Comparison of ENCODE assay signal across 8 cellular contexts in genomic region chr5:128084228-128085167, GRCh38. TPM values are rescaled to one million over a fixed set of nuclear protein-coding genes. Genes with fewer than 3 reads are reported as not detected.
DNase-seq lines count a peak whose midpoint lies in the region; ATAC-seq, FAIRE-seq and TF ChIP-seq lines count a peak whose summit lies in the region.

No MANE protein-coding gene starts in this region.

- no peak for FAIRE-seq in HepG2 (lab: Jason Lieb, UNC)

- H3K36me3 ChIP-seq in DOHH2 (ENCODE audit: control insufficient read depth, low read length) = peaks cover 50% of the 10 kb centered on the region
- H3K36me3 ChIP-seq in KOPT-K1 (ENCODE audit: insufficient read depth, low read length) = peaks cover 5% of the 10 kb centered on the region; the same call in 1 of the 2 replicates
- no peaks in the 10 kb centered on the region for H3K36me3 ChIP-seq in colonic mucosa
- no peaks in the 10 kb centered on the region for H3K36me3 ChIP-seq in HepG2 (replicated peaks in 1 of 2; ENCODE audit: control insufficient read depth in 1 of 2, insufficient read depth in 2 of 2, low read length in 2 of 2)

- H3K9me3 ChIP-seq in DOHH2 (ENCODE audit: control insufficient read depth, insufficient read depth, low read length) = no peaks in the 10 kb centered on the region
- H3K9me3 ChIP-seq in KOPT-K1 (ENCODE audit: insufficient read depth, low read length, poor library complexity, severe bottlenecking) = no peaks in the 10 kb centered on the region
- no peaks in the 10 kb centered on the region for H3K9me3 ChIP-seq in colonic mucosa
- H3K9me3 ChIP-seq in HepG2 (ENCODE audit: low read length) = no peaks in the 10 kb centered on the region

- H3K27ac ChIP-seq in DOHH2 (ENCODE audit: low read depth, low read length) (no peak overlapping the region), KOPT-K1 (ENCODE audit: low read depth, low read length, poor library complexity, severe bottlenecking) (peak overlapping the region; percentile 93), colonic mucosa (peak overlapping the region; percentile 98), HepG2 (ENCODE audit: extremely low read length, insufficient read depth, low read length) (no peak overlapping the region)

- H3K9ac ChIP-seq in colonic mucosa (ENCODE audit: low read depth in 2 of 2, low read length in 2 of 2) (peak overlapping the region; percentile 89 to 93), HepG2 (ENCODE audit: insufficient read depth, low read depth, low read length) (peak overlapping the region; percentile 68; the same call in 1 of the 2 replicates)

- H2AFZ ChIP-seq in HepG2 (ENCODE audit: low read length) = no peak overlapping the region

- POLR2A ChIA-PET in HepG2 (lab: Yijun Ruan, JAX) = no interaction called here

- H3K4me1 ChIP-seq in DOHH2 (ENCODE audit: control insufficient read depth, low read length) (peaks cover 40% of the 10 kb centered on the region), colonic mucosa (no peaks in the 10 kb centered on the region), HepG2 (ENCODE audit: insufficient read depth, low read length) (peaks cover 15% of the 10 kb centered on the region)

- H3F3A ChIP-seq in DOHH2 (ENCODE audit: control insufficient read depth, insufficient read depth) = peaks cover 3% of the 10 kb centered on the region

- TF ChIP-seq RAD21 in HepG2 (CRISPR knock-in tag; IDR thresholded peaks at IDR 0.05) = no peak

- intact Hi-C loops in colonic mucosa (cut with DNase I) = loop anchor here (10.0 kb wide), 2 partner anchors 130 to 210 kb away; no protein-coding TSS in a partner anchor
- intact Hi-C loops in HepG2 (cut with micrococcal nuclease; ENCODE audit: unreplicated experiment) = loop anchor here (5.0 kb wide), 2 partner anchors 177 to 207 kb away; no protein-coding TSS in a partner anchor

- in situ Hi-C loops in HepG2 (cut with HindIII; ENCODE audit: extremely low pct_ligation_motif_present, low pct_unique_long_range_greater_than_20kb) = loop anchor here (25.0 kb wide), 1 partner anchor 197 kb away; no protein-coding TSS in a partner anchor

- CTCF ChIA-PET in HepG2 (lab: Yijun Ruan, JAX; ENCODE audit: low intra/inter-chr PET ratio, low total read pairs) = interaction anchor here (0.7 kb wide), 1 partner anchor 175 kb away, joined by 3 read pairs; no protein-coding TSS in a partner anchor

- no peak for TF ChIP-seq EP300 in HepG2 (IDR thresholded peaks at IDR 0.05; ENCODE audit: low read depth in 2 of 2, low read length in 2 of 2)
- no peak for TF ChIP-seq EP300 in HepG2 (CRISPR knock-in tag; IDR thresholded peaks at IDR 0.05; ENCODE audit: borderline replicate concordance)

- H4K20me1 ChIP-seq in DOHH2 (ENCODE audit: control insufficient read depth, insufficient read depth, low read depth, low read length) (peaks cover 6% of the 10 kb centered on the region; the same call in 1 of the 2 replicates), HepG2 (ENCODE audit: insufficient read depth, low read length) (0 out of 2 replicates have a peak, but pooled peaks cover 3% of the 10 kb centered on the region)

- ATAC-seq in GM21717 (IDR thresholded peaks at IDR 0.05; ENCODE audit: unreplicated experiment) = peak; percentile 24
- peak; percentile 9 for ATAC-seq in HepG2

- no peaks in the 10 kb centered on the region for H3K9me2 ChIP-seq in DOHH2 (replicated peaks; ENCODE audit: control insufficient read depth, low read length)

- peak overlapping the region; percentile 80 for H3K4me2 ChIP-seq in DOHH2 (ENCODE audit: low read length)
- H3K4me2 ChIP-seq in HepG2 (ENCODE audit: low read depth, low read length) = peak overlapping the region; percentile 82

- peaks cover 91% of the 10 kb centered on the region for H3K79me2 ChIP-seq in DOHH2 (ENCODE audit: control insufficient read depth, low read length)
- H3K79me2 ChIP-seq in HepG2 (ENCODE audit: insufficient read depth, low read length) = peaks cover 15% of the 10 kb centered on the region

- WGBS in HepG2 (ENCODE audit: low lambda C conversion rate) = 44% methylated on average over 26 of the region's 71 CpGs

- DNase-seq in activated CD4-positive, alpha-beta T cell treated with anti-CD3 and anti-CD28 coated beads for 4 hours = peak; percentile 43 to 50
- peak; percentile 47 for DNase-seq in colonic mucosa
- DNase-seq in HepG2 (ENCODE audit: low spot score) = no peak
- DNase-seq in stimulated activated CD4-positive, alpha-beta T cell treated with anti-CD3 and anti-CD28 coated beads, Interleukin-4, amount 100 ng/mL, for 24 hours = peak; percentile 64
- no peak for DNase-seq in pons (ENCODE audit: low spot score)

- no TSS peak for BruUV-seq in HepG2 (replicated peaks; lab: Mats Ljungman, UMichigan)

- no peak for TF ChIP-seq CTCF in DOHH2 (IDR thresholded peaks at IDR 0.05; ENCODE audit: low read depth, low read length, poor library complexity, severe bottlenecking)
- TF ChIP-seq CTCF in colonic mucosa (IDR thresholded peaks at IDR 0.05) = no peak
- no peak for TF ChIP-seq CTCF in HepG2 (CRISPR knock-in tag; IDR thresholded peaks at IDR 0.05)

- TF ChIP-seq POLR2A in HepG2 (IDR thresholded peaks at IDR 0.05; ENCODE audit: insufficient read depth in 1 of 2, low read depth in 2 of 2, low read length in 2 of 2) = no peak

- H3K27me3 ChIP-seq in DOHH2 (ENCODE audit: control insufficient read depth, low read length) (no peaks in the 10 kb centered on the region), colonic mucosa (no peaks in the 10 kb centered on the region), HepG2 (ENCODE audit: control insufficient read depth in 1 of 2, insufficient read depth in 2 of 2, low read length in 2 of 2) (peaks cover 0 to 5% of the 10 kb centered on the region in 2 experiments; a peak in 1 of 5 replicates)

- H3K4me3 ChIP-seq in DOHH2 (ENCODE audit: low read length) (peak overlapping the region; percentile 85), colonic mucosa (peak overlapping the region; percentile 81), HepG2 (replicated peaks in 1 of 3; ENCODE audit: insufficient read depth in 1 of 3, low read depth in 2 of 3, low read length in 3 of 3) (peak overlapping the region; percentile 57 to 75 (median 73))

TF ChIP-seq in HepG2, 621 proteins besides CTCF, POLR2A, EP300 and RAD21 (continues in another document):
- TF ChIP-seq NFIC (IDR thresholded peaks at IDR 0.05; ENCODE audit: low read length) (no peak), ZNF18 (CRISPR knock-in tag; IDR thresholded peaks at IDR 0.05; ENCODE audit: insufficient replicate concordance) (peak; percentile 1), TMF1 (CRISPR knock-in tag; IDR thresholded peaks at IDR 0.05; ENCODE audit: low read depth) (no peak)

RNA-seq across cellular contexts. Expression of gene SLC12A2, which starts 0.9 kb away (rescaled TPM):
- total RNA-seq in colonic mucosa (100 to 1,000 TPM; 159 to 189 TPM), HepG2 (2016; rRNA removed; fragmentation: Illumina TruSeq; extraction: Trizol) (7.2 and 9.7 TPM in 2 replicates)
- total RNA-seq in HepG2 (2016; cell fraction: cytosol; rRNA removed; fragmentation: Illumina TruSeq; extraction: Trizol; ENCODE audit: low read depth) = 1.6 and 1.9 TPM in 2 replicates
- 8.0 and 9.4 TPM in 2 replicates for total RNA-seq in HepG2 (2016; cell fraction: insoluble cytoplasmic fraction; rRNA removed; fragmentation: Illumina TruSeq; extraction: Trizol)
- total RNA-seq in HepG2 (2016; cell fraction: membrane; rRNA removed; fragmentation: Illumina TruSeq; extraction: Trizol) = 2.4 and 3.2 TPM in 2 replicates
- total RNA-seq in HepG2 (2016; cell fraction: nucleus; rRNA removed; fragmentation: Illumina TruSeq; extraction: Trizol) = 11.9 and 13.2 TPM in 2 replicates
- polyA plus RNA-seq in HepG2 (2011; rRNA removed) = 2.8 and 4.0 TPM in 2 replicates
- 1.7 and 2.0 TPM in 2 replicates for polyA plus RNA-seq in HepG2 (2011; cell fraction: cytosol; rRNA removed)
- polyA plus RNA-seq in HepG2 (2011; cell fraction: nucleus; rRNA removed) = 2.8 and 3.1 TPM in 2 replicates
- 3.2 and 3.6 TPM in 2 replicates for polyA plus RNA-seq in HepG2 (2012)
- polyA plus RNA-seq in HepG2 (2016; cell fraction: cytosol; fragmentation: Illumina TruSeq; extraction: Trizol; ENCODE audit: low read depth) = 0.18 and 0.19 TPM in 2 replicates
- polyA plus RNA-seq in HepG2 (2016; cell fraction: insoluble cytoplasmic fraction; fragmentation: Illumina TruSeq; extraction: Trizol; ENCODE audit: low read depth) = 2.7 and 2.8 TPM in 2 replicates
- polyA plus RNA-seq in HepG2 (2016; cell fraction: membrane; fragmentation: Illumina TruSeq; extraction: Trizol; ENCODE audit: low read depth) = 0.43 and 0.49 TPM in 2 replicates
- 4.5 and 5.2 TPM in 2 replicates for polyA plus RNA-seq in HepG2 (2016; cell fraction: nucleus; fragmentation: Illumina TruSeq; extraction: Trizol; ENCODE audit: insufficient read depth, low read depth)
- 12.0 and 12.5 TPM in 2 replicates for polyA minus RNA-seq in HepG2 (2011; rRNA and poly(A)+ RNA removed; ENCODE audit: low replicate concordance)
- polyA minus RNA-seq in HepG2 (2011; cell fraction: cytosol; rRNA and poly(A)+ RNA removed) = 13.6 and 13.8 TPM in 2 replicates
- polyA minus RNA-seq in HepG2 (2011; cell fraction: nucleus; rRNA and poly(A)+ RNA removed) = 18.8 and 19.3 TPM in 2 replicates

Comparison
In these comparisons a context has a peak if more than half of its experiments do, and no peak if none do; other contexts are left out.
1. H3K27ac ChIP-seq: peak in KOPT-K1 (single experiment) and colonic mucosa (single experiment); none in DOHH2 (single experiment) and HepG2 (single experiment).
2. DNase-seq: peak in activated CD4-positive, alpha-beta T cell treated with anti-CD3 and anti-CD28 coated beads for 4 hours (2 of 2), colonic mucosa (single experiment) and stimulated activated CD4-positive, alpha-beta T cell treated with anti-CD3 and anti-CD28 coated beads, Interleukin-4, amount 100 ng/mL, for 24 hours (single experiment); none in HepG2 (single experiment) and pons (single experiment).
3. RNA of gene SLC12A2, which starts 0.9 kb away (total RNA-seq): 159 to 189 TPM in colonic mucosa; 1.6 to 13.2 TPM in HepG2; every median in the first group is over 10 times any median in the second.
4. Peak in every context shown above with its lines, with median percentiles within 50 percentile points of each other: H3K4me3 ChIP-seq.